In genomic region chr4:176209535-176209934, GRCh38 we compare ENCODE assay signal across 11 cellular contexts. TPM values are rescaled to one million over a fixed set of nuclear protein-coding genes. Genes with fewer than 3 reads are reported as not detected.
"Had no signal": no experiment of that assay in that cellular context is flagged by ENCODE, and none has a peak within 500 bp of the region (broad histone marks: within the 10 kb centered on the region; RNA-seq: fewer than 3 reads in every experiment).

No MANE protein-coding gene starts in this region.

- H3K4me3 ChIP-seq: GM23248, HAP-1 had no signal

- ATAC-seq: HCT116, HepG2 had no signal

- FAIRE-seq: HepG2 had no signal

- H3K27ac ChIP-seq: GM23248, HL-60 had no signal

- DNase-seq: GM23248, GOT3, H7, HFFc6 had no signal

- H3K36me3 ChIP-seq: HAP-1 had no signal

- H3K9me3 ChIP-seq: HAP-1 had no signal

- H3K4me1 ChIP-seq: HAP-1 had no signal

RNA-seq across cellular contexts. Expression of gene SPATA4, which starts 14.2 kb away (rescaled TPM):
- total RNA-seq: GM23248, H4, H7, HepG2, HT1080 had no signal
- polyA plus RNA-seq: HepG2, IgD-negative memory B cell had no signal

RNA-seq across cellular contexts. Expression of gene ASB5, which starts 59.5 kb away (rescaled TPM):
- total RNA-seq: GM23248, HepG2, HT1080 had no signal
- polyA plus RNA-seq: GM23248, HepG2, IgD-negative memory B cell had no signal
